In genomic region chr19:35744688-35745327, GRCh38 we compare ENCODE assay signal across 9 cellular contexts. TPM values are rescaled to one million over a fixed set of nuclear protein-coding genes. Genes with fewer than 3 reads are reported as not detected.
A peak's percentile ranks its signal among the peaks of the same experiment; 100 is the strongest.
DNase-seq lines count a peak whose midpoint lies in the region; ATAC-seq and TF ChIP-seq lines count a peak whose summit lies in the region.
"Had no signal": no experiment of that assay in that cellular context is flagged by ENCODE, and none has a peak within 500 bp of the region (broad histone marks: within the 10 kb centered on the region; RNA-seq: fewer than 3 reads in every experiment).

No MANE protein-coding gene starts in this region.

- peak overlapping the region; percentile 93 for H3K9ac ChIP-seq in BLaER1
- H3K9ac ChIP-seq in PC-3 (ENCODE audit: low read length): peak overlapping the region; percentile 96
- H3K9ac ChIP-seq in mucosa of rectum (ENCODE audit: low read depth in 1 of 2, low read length in 2 of 2): peak overlapping the region; percentile 70 to 80

- H3K4me2 ChIP-seq in BLaER1: peak overlapping the region; percentile 98
- H3K4me2 ChIP-seq in PC-3 (ENCODE audit: low read length): peak overlapping the region; percentile 88

- in situ Hi-C loops in KBM-7 (cut with MboI; ENCODE audit: low pct_unique_long_range_greater_than_20kb, low sequenced_read_pairs): no loop called here

- no peaks in the 10 kb centered on the region for H3K27me3 ChIP-seq in BLaER1
- H3K27me3 ChIP-seq in PC-3 (ENCODE audit: low read length): no peaks in the 10 kb centered on the region
- no peaks in the 10 kb centered on the region for H3K27me3 ChIP-seq in mucosa of rectum (ENCODE audit: control insufficient read depth in 2 of 2, insufficient read depth in 2 of 2, low read length in 2 of 2)

- H3K9me2 ChIP-seq in PC-3 (replicated peaks; ENCODE audit: low read length): no peaks in the 10 kb centered on the region

- H3K9me3 ChIP-seq in BLaER1 (no peaks in the 10 kb centered on the region), PC-3 (ENCODE audit: low read length) (no peaks in the 10 kb centered on the region), mucosa of rectum (ENCODE audit: control insufficient read depth in 2 of 2, low read length in 2 of 2) (no peaks in the 10 kb centered on the region)

- DNase-seq in KBM-7: peak; percentile 97
- DNase-seq in PC-3: peak; percentile 90
- peak; percentile 92 for DNase-seq in activated T-cell treated with anti-CD3 and anti-CD28 coated beads, Interleukin-2, amount 50 U/mL, for 1 hour
- DNase-seq in epithelial cell of proximal tubule (ENCODE audit: low read depth): peak; percentile 70
- DNase-seq in stimulated activated CD8-positive, alpha-beta memory T cell treated with anti-CD3 and anti-CD28 coated beads, Interleukin-4, amount 100 ng/mL, for 4 hours (ENCODE audit: low read depth in 2 of 2, low spot score in 1 of 2): peak; percentile 86 to 90

- intact Hi-C loops in PC-3 (cut with micrococcal nuclease): loop anchor here (2.0 kb wide), 1 partner anchor 28 kb away; no protein-coding TSS in a partner anchor

- H3K79me2 ChIP-seq in PC-3 (ENCODE audit: low read length): peaks cover 25% of the 10 kb centered on the region

- peaks cover 72% of the 10 kb centered on the region for H3K4me1 ChIP-seq in BLaER1
- peaks cover 24% of the 10 kb centered on the region for H3K4me1 ChIP-seq in PC-3 (ENCODE audit: insufficient read depth, low read length)
- peaks cover 30 to 35% of the 10 kb centered on the region in 2 donors for H3K4me1 ChIP-seq in mucosa of rectum (ENCODE audit: control insufficient read depth in 2 of 2, insufficient read depth in 2 of 2, low read length in 2 of 2)

- H4K20me1 ChIP-seq in BLaER1 (peaks cover 4% of the 10 kb centered on the region; the same call in 1 of the 2 replicates), PC-3 (ENCODE audit: low read length) (no peaks in the 10 kb centered on the region)

- peak overlapping the region; percentile 88 for H2AFZ ChIP-seq in PC-3 (ENCODE audit: low read length)

- H3K4me3 ChIP-seq in BLaER1 (peak overlapping the region; percentile 74), PC-3 (ENCODE audit: low read length) (peak overlapping the region; percentile 90), epithelial cell of proximal tubule (ENCODE audit: low read depth, low read length) (peak overlapping the region; percentile 91), mucosa of rectum (ENCODE audit: low read length in 2 of 2) (peak overlapping the region; percentile 75 to 96)

- TF ChIP-seq CTCF in PC-3 (conservative IDR thresholded peaks at IDR 0.05; ENCODE audit: low read depth, low read length) (peak; percentile 39; the same call in 1 of the 2 replicates), epithelial cell of proximal tubule (conservative IDR thresholded peaks at IDR 0.05; ENCODE audit: low read depth, low read length) (peak; percentile 51)

- H3K36me3 ChIP-seq in BLaER1: no peaks in the 10 kb centered on the region
- no peaks in the 10 kb centered on the region for H3K36me3 ChIP-seq in PC-3 (ENCODE audit: low read depth, low read length)
- H3K36me3 ChIP-seq in mucosa of rectum (ENCODE audit: control insufficient read depth in 2 of 2, insufficient read depth in 2 of 2, low read length in 2 of 2): peaks cover 3 to 4% of the 10 kb centered on the region in 2 donors

- TSS peak; percentile 70 for BruUV-seq in PC-3 (replicated peaks; lab: Mats Ljungman, UMichigan)

- CTCF ChIA-PET in PC-3 (lab: Charles Lee): no interaction called here

- peak; percentile 26 for ATAC-seq in GM19467 (IDR thresholded peaks at IDR 0.05; ENCODE audit: unreplicated experiment)
- ATAC-seq in PC-3: peak; percentile 56

- H3K27ac ChIP-seq in BLaER1: peak overlapping the region; percentile 94
- peak overlapping the region; percentile 92 for H3K27ac ChIP-seq in PC-3 (ENCODE audit: low read length)
- peak overlapping the region; percentile 99 to 100 for H3K27ac ChIP-seq in mucosa of rectum (ENCODE audit: low read depth in 2 of 2, low read length in 2 of 2)

- no peaks in the 10 kb centered on the region for H3F3A ChIP-seq in PC-3 (ENCODE audit: low read length, unreplicated experiment)

- POLR2A ChIA-PET in PC-3 (lab: Charles Lee; ENCODE audit: unreplicated experiment): interaction anchor here (0.7 kb wide), 1 partner anchor 32 kb away, joined by 7 read pairs; no protein-coding TSS in a partner anchor

RNA-seq across cellular contexts. Expression of gene U2AF1L4, which starts 0.4 kb away (rescaled TPM):
- total RNA-seq in PC-3 (2014; rRNA removed) (7.8 and 16.4 TPM in 2 replicates), epithelial cell of proximal tubule (5.9 and 6.5 TPM in 2 replicates)

RNA-seq across cellular contexts. Expression of gene PSENEN, which starts 0.6 kb away (rescaled TPM):
- total RNA-seq in PC-3 (2014; rRNA removed): 34.3 and 42.9 TPM in 2 replicates
- 49.6 and 63.7 TPM in 2 replicates for total RNA-seq in epithelial cell of proximal tubule

RNA-seq across cellular contexts. Expression of gene IGFLR1, which starts 2.6 kb away (rescaled TPM):
- 0.81 and 9.3 TPM in 2 replicates for total RNA-seq in PC-3 (2014; rRNA removed)
- 7.9 and 15.3 TPM in 2 replicates for total RNA-seq in epithelial cell of proximal tubule

RNA-seq across cellular contexts. Expression of gene LIN37, which starts 3.6 kb away (rescaled TPM):
- total RNA-seq in PC-3 (2014; rRNA removed) (4.6 and 8.2 TPM in 2 replicates), epithelial cell of proximal tubule (12.7 and 18.9 TPM in 2 replicates)

RNA-seq across cellular contexts. Expression of gene HSPB6, which starts 12.0 kb away (rescaled TPM):
- total RNA-seq in PC-3 (2014; rRNA removed) (not detected in 2 replicates), epithelial cell of proximal tubule (0.14 and 2.0 TPM in 2 replicates)
- total RNA-seq: T-helper 1 cell treated with Interleukin-12 subunit alpha and Interleukin-12 subunit beta and Interleukin-4 antibody, amounts not matched to agents 30 ng/mL and 1 ng/mL, for 36 hours had no signal

Comparison
In these comparisons a context has a peak if more than half of its experiments do, and no peak if none do; other contexts are left out.
1. Peak in every context shown above with its lines: DNase-seq, ATAC-seq, H3K4me3 ChIP-seq and H3K27ac ChIP-seq.